In the genomic region with DNA sequence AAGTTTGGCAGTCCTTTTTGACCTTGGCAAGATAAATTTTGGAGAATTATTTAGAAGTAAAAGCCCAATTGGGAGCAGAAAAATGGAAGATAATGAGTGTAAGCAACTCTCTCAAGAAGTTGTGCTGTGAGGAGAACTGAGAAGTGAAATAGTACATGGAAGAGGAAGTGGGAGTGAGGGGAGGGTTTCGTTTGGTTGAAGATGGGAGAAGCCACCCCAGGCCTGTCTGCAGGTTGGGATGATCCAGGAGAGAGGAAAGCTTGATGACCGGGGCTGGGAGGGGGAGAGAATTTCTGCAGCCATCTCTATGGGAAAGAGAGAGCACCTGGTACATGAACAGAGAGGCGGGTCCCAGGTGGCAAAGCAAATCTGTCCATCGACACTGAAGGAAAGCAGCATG, we compare ENCODE assay signal across 17 cellular contexts.
"Had no signal": no experiment of that assay in that cellular context is flagged by ENCODE, and none has a peak within 500 bp of the region (broad histone marks: within the 10 kb centered on the region; RNA-seq: fewer than 3 reads in every experiment).

No MANE protein-coding gene starts in this region.

- DNase-seq: activated CD4-positive, CD25-positive, alpha-beta regulatory T cell treated with anti-CD3 and anti-CD28 coated beads, Interleukin-2, amount 50 U/mL, for 72 hours; activated CD8-positive, alpha-beta memory T cell treated with anti-CD3 and anti-CD28 coated beads for 24 hours; activated effector memory CD4-positive, alpha-beta T cell treated with Interleukin-2 at 50 U/mL for 16 hours; activated naive CD4-positive, alpha-beta T cell treated with anti-CD3 and anti-CD28 coated beads, Interleukin-2, amount 10 ng/mL, durations not matched to agents 7 days and 5 days; activated naive CD8-positive, alpha-beta T cell treated with anti-CD3 and anti-CD28 coated beads, Interleukin-2, amount 50 U/mL, for 24 hours; activated T-cell treated with anti-CD3 and anti-CD28 coated beads, Interleukin-2, amount 50 U/mL, for 48 hours; anterior cingulate cortex; colonic mucosa; erythroblast; foreskin melanocyte; hypothalamus; natural killer cell; sigmoid colon; stimulated activated naive CD4-positive, alpha-beta T cell had no signal

- H3K27me3 ChIP-seq: colonic mucosa, neutrophil, sigmoid colon had no signal

- H3K4me1 ChIP-seq: colonic mucosa, sigmoid colon had no signal

- ATAC-seq: activated naive CD8-positive, alpha-beta T cell treated with anti-CD3 and anti-CD28 coated beads, Interleukin-2, amount 50 U/mL, for 24 hours; natural killer cell had no signal

- H3K36me3 ChIP-seq: colonic mucosa, neutrophil, sigmoid colon had no signal

- H3K27ac ChIP-seq: colonic mucosa, neutrophil, sigmoid colon, VCaP had no signal

- H3K9me3 ChIP-seq: colonic mucosa, neutrophil, sigmoid colon had no signal

- H3K4me3 ChIP-seq: colonic mucosa, lung, sigmoid colon had no signal
